In the genomic region with DNA sequence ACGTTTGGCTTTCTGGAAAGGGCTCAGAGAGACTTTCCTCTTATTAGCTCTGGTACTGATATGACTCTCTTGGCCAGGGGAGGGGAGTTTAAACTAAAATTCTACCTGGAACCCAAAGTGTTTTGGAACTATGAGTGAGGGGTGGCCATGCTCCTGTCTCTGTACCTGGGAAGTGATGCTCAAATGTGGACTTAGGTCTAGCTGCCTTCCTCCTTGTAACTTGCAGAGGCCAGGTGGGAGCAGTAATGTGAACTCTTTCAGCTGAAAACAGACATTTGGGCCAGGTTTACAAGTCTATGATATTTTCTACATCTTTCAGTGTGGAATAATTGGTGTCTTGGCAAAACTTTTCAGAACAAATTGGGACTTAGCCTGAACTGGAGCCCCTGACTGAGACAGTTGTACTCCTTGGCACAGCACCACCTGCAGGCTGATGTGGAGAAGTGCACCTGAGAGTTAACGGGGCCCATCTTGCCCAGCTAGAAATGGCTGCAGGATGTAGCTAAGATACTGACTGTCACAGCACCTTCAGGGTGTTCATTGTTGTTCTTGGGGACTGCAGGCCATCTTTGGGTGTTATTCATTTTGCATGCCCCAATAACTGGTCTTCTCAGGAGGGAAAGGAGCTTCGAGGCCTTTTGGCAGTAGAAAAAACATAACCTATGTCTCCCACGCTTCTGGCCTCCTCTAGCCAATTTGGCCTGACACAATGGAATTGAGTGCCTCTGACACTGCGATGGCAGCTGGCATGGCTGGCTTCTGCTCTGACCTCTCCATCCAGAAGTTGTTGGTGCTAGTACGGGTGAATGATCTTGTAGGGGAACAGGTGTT, we compare ENCODE assay signal across 8 cellular contexts.
DNase-seq lines count a peak whose midpoint lies in the region; ATAC-seq and TF ChIP-seq lines count a peak whose summit lies in the region.

No MANE protein-coding gene starts in this region.

- TF ChIP-seq CTCF in C4-2B (conservative IDR thresholded peaks at IDR 0.05), result peak; percentile 88

- no peak overlapping the region for H3K27ac ChIP-seq in C4-2B

- DNase-seq in NCI-H69 (lab: John Stamatoyannopoulos, UW) (peak; percentile 55), middle frontal gyrus (ENCODE audit: extremely low spot score, low spot score) (peak; percentile 37)
- peak; percentile 51 to 56 for DNase-seq in activated CD4-positive, alpha-beta T cell treated with anti-CD3 and anti-CD28 coated beads, Interleukin-2, amount 50 U/mL, for 4 hours
- DNase-seq in effector CD4-positive, alpha-beta T cell, result peak; percentile 52
- peak; percentile 48 to 58 for DNase-seq in stimulated activated CD8-positive, alpha-beta memory T cell treated with anti-CD3 and anti-CD28 coated beads, Interleukin-2, amount 100 ng/mL, for 48 hours (ENCODE audit: low read depth in 2 of 2)

- peak; percentile 82 for ATAC-seq in GM19023 (IDR thresholded peaks at IDR 0.05; ENCODE audit: unreplicated experiment)
- ATAC-seq in HG03159 (IDR thresholded peaks at IDR 0.05; ENCODE audit: unreplicated experiment), result peak; percentile 88
